Comparison of ENCODE assay signal across 8 cellular contexts in genomic region chr3:197154-197855, GRCh38. TPM values are rescaled to one million over a fixed set of nuclear protein-coding genes. Genes with fewer than 3 reads are reported as not detected.
A peak's percentile ranks its signal among the peaks of the same experiment; 100 is the strongest.
DNase-seq lines count a peak whose midpoint lies in the region; ATAC-seq and TF ChIP-seq lines count a peak whose summit lies in the region.

No MANE protein-coding gene starts in this region.

- H3K36me3 Mint-ChIP-seq in memory B cell = no peaks in the 10 kb centered on the region

- H3K9me3 Mint-ChIP-seq in stimulated activated naive CD8-positive, alpha-beta T cell treated with anti-CD3 and anti-CD28 coated beads, Interleukin-15, amount 100 ng/mL, for 72 hours = peaks cover 0 to 4% of the 10 kb centered on the region in 2 donors
- no peaks in the 10 kb centered on the region for H3K9me3 Mint-ChIP-seq in memory B cell

- intact Hi-C loops in aorta (cut with DNase I) = no loop called here

- ATAC-seq in stimulated activated naive CD8-positive, alpha-beta T cell treated with anti-CD3 and anti-CD28 coated beads, Interleukin-15, amount 100 ng/mL, for 72 hours = peak; percentile 62
- ATAC-seq in stimulated activated naive CD8-positive, alpha-beta T cell treated with anti-CD3 and anti-CD28 coated beads, Interleukin-15, Interleukin-2, amounts not matched to agents 100 U/mL and 50 U/mL, for 24 hours = no peak
- peak; percentile 56 for ATAC-seq in memory B cell (ENCODE audit: low read depth)
- ATAC-seq in aorta (ENCODE audit: low FRiP score) = peak; percentile 33
- ATAC-seq in HG02763 (IDR thresholded peaks at IDR 0.05; ENCODE audit: unreplicated experiment) = no peak

- DNase-seq in stimulated activated naive CD8-positive, alpha-beta T cell treated with anti-CD3 and anti-CD28 coated beads, Interleukin-15, amount 100 ng/mL, for 72 hours = no peak
- no peak for DNase-seq in stimulated activated naive CD8-positive, alpha-beta T cell treated with anti-CD3 and anti-CD28 coated beads, Interleukin-15, Interleukin-2, amounts not matched to agents 100 U/mL and 50 U/mL, for 24 hours
- no peak for DNase-seq in astrocyte of the spinal cord (ENCODE audit: low read depth, low spot score)
- DNase-seq in memory B cell (ENCODE audit: low spot score in 2 of 2) = peak; percentile 18 to 20
- DNase-seq in aorta = peak in 1 of 2 donors; percentile 41
- DNase-seq in ureter (ENCODE audit: low spot score) = no peak
- DNase-seq in superior temporal gyrus (ENCODE audit: extremely low spot score) = no peak

- TF ChIP-seq CTCF in astrocyte of the spinal cord (IDR thresholded peaks at IDR 0.05; ENCODE audit: low read depth, low read length) = no peak

- no peaks in the 10 kb centered on the region for H3K36me3 ChIP-seq in aorta (ENCODE audit: control insufficient read depth in 1 of 2, insufficient read depth in 2 of 2, low read length in 1 of 2)

- peaks cover 1% of the 10 kb centered on the region for H3K9me3 ChIP-seq in aorta (ENCODE audit: control insufficient read depth, low read length)

- no peak overlapping the region for H3K27ac ChIP-seq in aorta (ENCODE audit: low read depth in 1 of 2, low read length in 2 of 2)

- H3K27ac Mint-ChIP-seq in stimulated activated naive CD8-positive, alpha-beta T cell treated with anti-CD3 and anti-CD28 coated beads, Interleukin-15, amount 100 ng/mL, for 72 hours = no peak overlapping the region
- peak overlapping the region; percentile 65 for H3K27ac Mint-ChIP-seq in memory B cell

- in situ Hi-C loops in astrocyte of the spinal cord (cut with HindIII; ENCODE audit: low sequenced_read_pairs) = no loop called here

- H3K4me3 Mint-ChIP-seq in stimulated activated naive CD8-positive, alpha-beta T cell treated with anti-CD3 and anti-CD28 coated beads, Interleukin-15, amount 100 ng/mL, for 72 hours = peak overlapping the region in 1 of 2 donors; percentile 62
- peak overlapping the region; percentile 85 for H3K4me3 Mint-ChIP-seq in memory B cell

- peaks cover 5% of the 10 kb centered on the region for H3K4me1 Mint-ChIP-seq in stimulated activated naive CD8-positive, alpha-beta T cell treated with anti-CD3 and anti-CD28 coated beads, Interleukin-15, amount 100 ng/mL, for 72 hours
- peaks cover 4% of the 10 kb centered on the region for H3K4me1 Mint-ChIP-seq in memory B cell

- no peaks in the 10 kb centered on the region for H3K27me3 ChIP-seq in aorta (ENCODE audit: control insufficient read depth in 1 of 2, insufficient read depth in 2 of 2, low read length in 1 of 2)

- H3K4me3 ChIP-seq in astrocyte of the spinal cord (ENCODE audit: low read depth, low read length) (peak overlapping the region; percentile 36), aorta (ENCODE audit: low read length in 2 of 2) (peak overlapping the region in 1 of 2 donors; percentile 35)

- no peaks in the 10 kb centered on the region for H3K4me1 ChIP-seq in aorta (ENCODE audit: control insufficient read depth in 1 of 2, insufficient read depth in 2 of 2, low read length in 2 of 2)

- peaks cover 38% of the 10 kb centered on the region for H3K27me3 Mint-ChIP-seq in stimulated activated naive CD8-positive, alpha-beta T cell treated with anti-CD3 and anti-CD28 coated beads, Interleukin-15, amount 100 ng/mL, for 72 hours
- H3K27me3 Mint-ChIP-seq in memory B cell = peaks cover 3% of the 10 kb centered on the region

- 1% methylated on average over 44 to 58 of the region's 58 CpGs for WGBS in aorta, 2 donors

RNA-seq across cellular contexts. Expression of gene CHL1, which starts 0.7 kb away (rescaled TPM):
- total RNA-seq in aorta = 10 to 100 TPM in 1 of 2 donors, 1 to 10 TPM in 1; 7.0 to 11.7 TPM
- under 1 TPM in 1 of 2 donors, not detected in 1; 0.08 TPM for polyA plus RNA-seq in aorta
- total RNA-seq in ureter = 5.5 TPM

Comparison
In these comparisons a context has a peak if more than half of its experiments do, and no peak if none do; other contexts are left out.
1. ATAC-seq: peak in stimulated activated naive CD8-positive, alpha-beta T cell treated with anti-CD3 and anti-CD28 coated beads, Interleukin-15, amount 100 ng/mL, for 72 hours (single experiment), memory B cell (single experiment) and aorta (single experiment); none in stimulated activated naive CD8-positive, alpha-beta T cell treated with anti-CD3 and anti-CD28 coated beads, Interleukin-15, Interleukin-2, amounts not matched to agents 100 U/mL and 50 U/mL, for 24 hours (single experiment) and HG02763 (single experiment).
2. DNase-seq: peak in memory B cell (2 of 2); none in stimulated activated naive CD8-positive, alpha-beta T cell treated with anti-CD3 and anti-CD28 coated beads, Interleukin-15, amount 100 ng/mL, for 72 hours (0 of 2), stimulated activated naive CD8-positive, alpha-beta T cell treated with anti-CD3 and anti-CD28 coated beads, Interleukin-15, Interleukin-2, amounts not matched to agents 100 U/mL and 50 U/mL, for 24 hours (single experiment), astrocyte of the spinal cord (single experiment), ureter (single experiment) and superior temporal gyrus (single experiment).